ENCODE assay signal across 8 cellular contexts in the genomic region with DNA sequence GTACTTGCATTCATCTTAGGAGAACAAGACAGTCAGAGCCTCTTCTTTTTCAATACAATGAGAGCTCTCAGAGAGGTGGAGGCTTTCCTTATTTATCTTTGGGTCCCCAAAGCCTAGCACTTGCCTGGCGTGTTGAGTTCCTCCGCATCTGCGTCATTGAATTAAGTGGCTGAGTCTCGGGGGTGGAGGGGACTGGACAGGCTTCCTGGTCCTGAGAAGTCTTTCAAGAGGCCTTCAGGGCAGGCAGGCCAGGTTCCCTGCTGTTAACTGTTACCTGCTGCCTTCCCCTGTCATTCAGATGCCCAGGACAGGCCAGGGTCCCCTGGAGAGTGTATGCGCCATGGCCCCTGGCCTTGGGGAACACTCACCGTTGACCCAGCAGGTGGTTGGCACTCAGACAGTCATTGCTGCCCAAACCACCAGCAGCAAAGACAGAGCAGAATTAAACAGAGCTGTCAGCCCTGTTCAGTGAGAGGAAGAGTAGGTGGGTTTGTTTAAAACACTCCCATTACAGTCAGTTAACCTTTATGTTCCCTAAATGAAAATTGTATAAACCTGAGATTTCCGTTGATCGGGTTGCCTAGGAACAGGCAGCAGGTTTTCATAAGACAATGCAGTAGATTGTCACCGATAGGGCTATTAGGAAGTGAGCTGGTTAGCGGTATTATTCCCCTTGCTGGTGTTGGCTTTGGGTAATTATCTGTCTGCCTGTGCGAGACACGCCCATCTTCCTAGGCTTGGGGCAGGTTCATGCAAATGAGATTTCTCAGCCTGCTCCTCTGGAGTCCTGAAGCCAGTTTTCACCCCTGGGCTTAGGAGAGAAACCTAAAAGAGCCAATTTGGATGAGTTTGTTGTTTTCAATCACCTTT.
DNase-seq lines count a peak whose midpoint lies in the region; ATAC-seq and TF ChIP-seq lines count a peak whose summit lies in the region.

No MANE protein-coding gene starts in this region.

- ATAC-seq in GM19395 (IDR thresholded peaks at IDR 0.05; ENCODE audit: unreplicated experiment) (peak; percentile 78), activated B cell treated with CpG ODN at 0.5 μM for 24 hours (ENCODE audit: low read depth) (peak; percentile 77)
- peak; percentile 68 to 79 for ATAC-seq in natural killer cell treated with Interleukin-12 subunit alpha and Interleukin-12 subunit beta and Interleukin-15 and Interleukin-18, amount 100 ng/mL, for 72 hours

- POLR2A ChIA-PET in activated B cell treated with CpG ODN at 0.5 μM for 24 hours (lab: Charles Lee), result interaction anchor here (0.6 to 1.2 kb wide), 3 partner anchors 10 to 206 kb away, joined by 3 to 6 read pairs (median 3); no protein-coding TSS in a partner anchor
- POLR2A ChIA-PET in GM10248 (lab: Yijun Ruan, JAX), result interaction anchor here (0.5 kb wide), 1 partner anchor 632 kb away, joined by 6 read pairs; no protein-coding TSS in a partner anchor

- peaks cover 16% of the 10 kb centered on the region for H3K4me1 Mint-ChIP-seq in activated B cell treated with CpG ODN at 0.5 μM for 24 hours
- peaks cover 28 to 35% of the 10 kb centered on the region in 2 donors for H3K4me1 Mint-ChIP-seq in natural killer cell treated with Interleukin-12 subunit alpha and Interleukin-12 subunit beta and Interleukin-15 and Interleukin-18, amount 100 ng/mL, for 72 hours (ENCODE audit: low read depth in 2 of 2)

- DNase-seq in NCI-H1930 (lab: John Stamatoyannopoulos, UW) (peak; percentile 38 to 43), activated B cell treated with CpG ODN at 0.5 μM for 24 hours (peak; percentile 6), hypothalamus (lab: John Stamatoyannopoulos, UW) (no peak), GM10248 (ENCODE audit: extremely low spot score) (no peak), ecto neural progenitor cell (ENCODE audit: low spot score) (no peak), medulla oblongata (ENCODE audit: extremely low spot score) (no peak)
- no peak for DNase-seq in natural killer cell treated with Interleukin-12 subunit alpha and Interleukin-12 subunit beta and Interleukin-15 and Interleukin-18, amount 100 ng/mL, for 72 hours (ENCODE audit: low spot score)

- no peak overlapping the region for H3K27ac Mint-ChIP-seq in activated B cell treated with CpG ODN at 0.5 μM for 24 hours
- peak overlapping the region; percentile 53 to 88 for H3K27ac Mint-ChIP-seq in natural killer cell treated with Interleukin-12 subunit alpha and Interleukin-12 subunit beta and Interleukin-15 and Interleukin-18, amount 100 ng/mL, for 72 hours

- TF ChIP-seq CTCF in activated B cell treated with CpG ODN at 0.5 μM for 24 hours (IDR thresholded peaks at IDR 0.05) (no peak), GM10248 (IDR thresholded peaks at IDR 0.05; ENCODE audit: control extremely low read depth, extremely low read depth, low read depth, missing control alignments) (no peak)

- peaks cover 2% of the 10 kb centered on the region for H3K9me3 Mint-ChIP-seq in activated B cell treated with CpG ODN at 0.5 μM for 24 hours
- no peaks in the 10 kb centered on the region for H3K9me3 Mint-ChIP-seq in natural killer cell treated with Interleukin-12 subunit alpha and Interleukin-12 subunit beta and Interleukin-15 and Interleukin-18, amount 100 ng/mL, for 72 hours

- no peak overlapping the region for H3K4me3 Mint-ChIP-seq in activated B cell treated with CpG ODN at 0.5 μM for 24 hours
- no peak overlapping the region for H3K4me3 Mint-ChIP-seq in natural killer cell treated with Interleukin-12 subunit alpha and Interleukin-12 subunit beta and Interleukin-15 and Interleukin-18, amount 100 ng/mL, for 72 hours

- CTCF ChIA-PET in activated B cell treated with CpG ODN at 0.5 μM for 24 hours (lab: Charles Lee), result interaction anchor here (1.0 to 1.3 kb wide), 4 partner anchors 8 to 369 kb away, joined by 3 to 4 read pairs (median 3); no protein-coding TSS in a partner anchor
- CTCF ChIA-PET in GM10248 (lab: Yijun Ruan, JAX), result interaction anchor here (1.3 to 1.8 kb wide), 2 partner anchors 15 to 370 kb away, joined by 3 to 4 read pairs; no protein-coding TSS in a partner anchor

- peaks cover 20% of the 10 kb centered on the region for H3K36me3 Mint-ChIP-seq in activated B cell treated with CpG ODN at 0.5 μM for 24 hours (ENCODE audit: low read depth)
- H3K36me3 Mint-ChIP-seq in natural killer cell treated with Interleukin-12 subunit alpha and Interleukin-12 subunit beta and Interleukin-15 and Interleukin-18, amount 100 ng/mL, for 72 hours, result peaks cover 4% of the 10 kb centered on the region

- intact Hi-C loops in activated B cell treated with CpG ODN at 0.5 μM for 24 hours (cut with micrococcal nuclease), result no loop called here

- H3K27me3 Mint-ChIP-seq in activated B cell treated with CpG ODN at 0.5 μM for 24 hours, result no peaks in the 10 kb centered on the region
- no peaks in the 10 kb centered on the region for H3K27me3 Mint-ChIP-seq in natural killer cell treated with Interleukin-12 subunit alpha and Interleukin-12 subunit beta and Interleukin-15 and Interleukin-18, amount 100 ng/mL, for 72 hours

Comparison
In these comparisons a context has a peak if more than half of its experiments do, and no peak if none do; other contexts are left out.
1. DNase-seq: peak in NCI-H1930 (2 of 2) and activated B cell treated with CpG ODN at 0.5 μM for 24 hours (single experiment); none in natural killer cell treated with Interleukin-12 subunit alpha and Interleukin-12 subunit beta and Interleukin-15 and Interleukin-18, amount 100 ng/mL, for 72 hours (single experiment), hypothalamus (0 of 51), GM10248 (single experiment), ecto neural progenitor cell (single experiment) and medulla oblongata (single experiment).
2. Peak in every context shown above with its lines, with median percentiles within 50 percentile points of each other: ATAC-seq.